ENCODE assay signal across 8 cellular contexts in genomic region chr20:19995220-19995863, GRCh38. TPM values are rescaled to one million over a fixed set of nuclear protein-coding genes. Genes with fewer than 3 reads are reported as not detected.
DNase-seq lines count a peak whose midpoint lies in the region; ATAC-seq, FAIRE-seq and TF ChIP-seq lines count a peak whose summit lies in the region.

No MANE protein-coding gene starts in this region.

- H3K36me3 ChIP-seq in small intestine (ENCODE audit: control insufficient read depth in 2 of 2, insufficient read depth in 2 of 2, low read length in 2 of 2): peaks cover 8 to 18% of the 10 kb centered on the region in 2 donors

- DNase-seq in AG04450 (ENCODE audit: low read depth, low spot score) (no peak), NCI-H2196 treated with DMSO at 0.1 percent for 48 hours (lab: John Stamatoyannopoulos, UW; ENCODE audit: unreplicated experiment) (peak; percentile 42), left cardiac atrium (no peak), small intestine (peak; percentile 45)
- DNase-seq in activated CD4-positive, alpha-beta memory T cell treated with anti-CD3 and anti-CD28 coated beads, Interleukin-2, amount 10 ng/mL, durations not matched to agents 7 days and 5 days: peak; percentile 26

- TF ChIP-seq CTCF in AG04450 (IDR thresholded peaks at IDR 0.05; ENCODE audit: low read depth, low read length) (peak; percentile 78), GM12872 (IDR thresholded peaks at IDR 0.05; ENCODE audit: insufficient read depth, low read depth, low read length) (peak; percentile 67)

- H3K4me3 Mint-ChIP-seq in activated CD4-positive, alpha-beta memory T cell treated with anti-CD3 and anti-CD28 coated beads, Interleukin-2, amount 10 ng/mL, durations not matched to agents 7 days and 5 days: no peak overlapping the region

- CTCF ChIA-PET in AG04450 (lab: Charles Lee): interaction anchor here (0.6 to 3.2 kb wide), 32 partner anchors 9 to 1488 kb away, joined by 3 to 27 read pairs (median 5); partner anchors contain the start of gene NAA20
- CTCF ChIA-PET in activated CD4-positive, alpha-beta memory T cell treated with anti-CD3 and anti-CD28 coated beads, Interleukin-2, amount 10 ng/mL, durations not matched to agents 7 days and 5 days (lab: Charles Lee): interaction anchor here (0.6 to 1.1 kb wide), 6 partner anchors 27 to 610 kb away, joined by 3 to 5 read pairs (median 4); no protein-coding TSS in a partner anchor

- H3K27me3 Mint-ChIP-seq in activated CD4-positive, alpha-beta memory T cell treated with anti-CD3 and anti-CD28 coated beads, Interleukin-2, amount 10 ng/mL, durations not matched to agents 7 days and 5 days: no peaks in the 10 kb centered on the region

- no peak for FAIRE-seq in small intestine (lab: Jason Lieb, UNC)

- H3K9me3 ChIP-seq in AG04450 (ENCODE audit: control insufficient read depth, insufficient read depth, low read length) (no peaks in the 10 kb centered on the region), small intestine (ENCODE audit: control insufficient read depth, low read depth) (no peaks in the 10 kb centered on the region)

- peaks cover 0 to 7% of the 10 kb centered on the region in 2 donors for H3K4me1 ChIP-seq in small intestine (ENCODE audit: control insufficient read depth in 2 of 2, insufficient read depth in 1 of 2, low read depth in 1 of 2, low read length in 1 of 2)

- no peaks in the 10 kb centered on the region for H3K4me1 Mint-ChIP-seq in activated CD4-positive, alpha-beta memory T cell treated with anti-CD3 and anti-CD28 coated beads, Interleukin-2, amount 10 ng/mL, durations not matched to agents 7 days and 5 days

- TF ChIP-seq POLR2A in GM18505 (IDR thresholded peaks at IDR 0.05; ENCODE audit: borderline replicate concordance, extremely low read depth, insufficient read depth, insufficient read length): no peak

- H3K9me3 Mint-ChIP-seq in activated CD4-positive, alpha-beta memory T cell treated with anti-CD3 and anti-CD28 coated beads, Interleukin-2, amount 10 ng/mL, durations not matched to agents 7 days and 5 days: no peaks in the 10 kb centered on the region

- H3K36me3 Mint-ChIP-seq in activated CD4-positive, alpha-beta memory T cell treated with anti-CD3 and anti-CD28 coated beads, Interleukin-2, amount 10 ng/mL, durations not matched to agents 7 days and 5 days (ENCODE audit: low read depth): no peaks in the 10 kb centered on the region

- H3K4me3 ChIP-seq in AG04450 (ENCODE audit: low read depth, low read length) (no peak overlapping the region), small intestine (ENCODE audit: low read depth in 1 of 2, low read length in 2 of 2) (no peak overlapping the region)

- WGBS in small intestine, 3 donors: 35 to 44% (median 37%) methylated on average over 5 of the region's 5 CpGs

- intact Hi-C loops in left cardiac atrium (cut with DNase I): loop anchor here (2.0 to 10.0 kb wide), 5 partner anchors 108 to 308 kb away; no protein-coding TSS in a partner anchor

- no peak overlapping the region for H3K27ac Mint-ChIP-seq in activated CD4-positive, alpha-beta memory T cell treated with anti-CD3 and anti-CD28 coated beads, Interleukin-2, amount 10 ng/mL, durations not matched to agents 7 days and 5 days

- H3K27me3 ChIP-seq in AG04450 (ENCODE audit: control insufficient read depth, insufficient read depth, low read length) (no peaks in the 10 kb centered on the region), small intestine (ENCODE audit: control insufficient read depth in 2 of 2, insufficient read depth in 2 of 2, low read length in 2 of 2) (no peaks in the 10 kb centered on the region)

- ATAC-seq in left cardiac atrium (peak; percentile 19 to 32), HG02884 (IDR thresholded peaks at IDR 0.05; ENCODE audit: unreplicated experiment) (no peak), GM18505 (IDR thresholded peaks at IDR 0.05; ENCODE audit: unreplicated experiment) (no peak)

- H3K27ac ChIP-seq in AG04450 (ENCODE audit: low read depth, low read length) (no peak overlapping the region), small intestine (ENCODE audit: low read depth in 1 of 2, low read length in 1 of 2) (no peak overlapping the region)

- POLR2A ChIA-PET in AG04450 (lab: Yijun Ruan, JAX): interaction anchor here (0.7 to 6.5 kb wide), 3 partner anchors 20 to 209 kb away, joined by 5 to 88 read pairs (median 9); no protein-coding TSS in a partner anchor
- POLR2A ChIA-PET in activated CD4-positive, alpha-beta memory T cell treated with anti-CD3 and anti-CD28 coated beads, Interleukin-2, amount 10 ng/mL, durations not matched to agents 7 days and 5 days (lab: Charles Lee): no interaction called here

RNA-seq across cellular contexts. Expression of gene NAA20, which starts 21.8 kb away (rescaled TPM):
- 59.6 and 85.1 TPM in 2 replicates for polyA plus RNA-seq in AG04450 (2011; rRNA removed)
- polyA minus RNA-seq in AG04450 (2011; rRNA and poly(A)+ RNA removed): 15.6 and 23.1 TPM in 2 replicates
- total RNA-seq in activated CD4-positive, alpha-beta memory T cell treated with anti-CD3 and anti-CD28 coated beads, Interleukin-2, amount 10 ng/mL, durations not matched to agents 7 days and 5 days: 10 to 100 TPM; 53.3 to 53.7 TPM
- total RNA-seq in left cardiac atrium: 10 to 100 TPM; 49.0 to 63.1 TPM
- 10 to 100 TPM; 46.3 to 63.6 (median 55.4) TPM for polyA plus RNA-seq in small intestine

RNA-seq across cellular contexts. Expression of gene CRNKL1, which starts 56.9 kb away (rescaled TPM):
- polyA plus RNA-seq in AG04450 (2011; rRNA removed) (15.1 and 21.0 TPM in 2 replicates), small intestine (10 to 100 TPM; 11.9 to 17.0 (median 12.9) TPM)
- 15.7 and 21.2 TPM in 2 replicates for polyA minus RNA-seq in AG04450 (2011; rRNA and poly(A)+ RNA removed)
- 10 to 100 TPM; 20.4 to 21.8 TPM for total RNA-seq in activated CD4-positive, alpha-beta memory T cell treated with anti-CD3 and anti-CD28 coated beads, Interleukin-2, amount 10 ng/mL, durations not matched to agents 7 days and 5 days
- total RNA-seq in left cardiac atrium: 10 to 100 TPM; 12.8 to 16.4 TPM

RNA-seq across cellular contexts. Expression of gene CFAP61, which starts 57.0 kb away (rescaled TPM):
- polyA plus RNA-seq in AG04450 (2011; rRNA removed) (not detected in 2 replicates), small intestine (under 1 TPM in 1 of 3 donors, not detected in 2; 0.18 TPM)
- polyA minus RNA-seq in AG04450 (2011; rRNA and poly(A)+ RNA removed): 0.83 TPM in 1 of 2 replicates, not detected in the other
- not detected for total RNA-seq in activated CD4-positive, alpha-beta memory T cell treated with anti-CD3 and anti-CD28 coated beads, Interleukin-2, amount 10 ng/mL, durations not matched to agents 7 days and 5 days
- 1 to 10 TPM; 1.0 TPM for total RNA-seq in left cardiac atrium

Comparison
In these comparisons a context has a peak if more than half of its experiments do, and no peak if none do; other contexts are left out.
1. DNase-seq: peak in NCI-H2196 treated with DMSO at 0.1 percent for 48 hours (single experiment), activated CD4-positive, alpha-beta memory T cell treated with anti-CD3 and anti-CD28 coated beads, Interleukin-2, amount 10 ng/mL, durations not matched to agents 7 days and 5 days (single experiment) and small intestine (single experiment); none in AG04450 (single experiment) and left cardiac atrium (single experiment).
2. ATAC-seq: peak in left cardiac atrium (2 of 2); none in HG02884 (single experiment) and GM18505 (single experiment).